Comparison of ENCODE assay signal across 1 cellular context in genomic region chr7:84379446-84379845, GRCh38.
A peak's percentile ranks its signal among the peaks of the same experiment; 100 is the strongest.
TF ChIP-seq lines count a peak whose summit lies in the region.

No MANE protein-coding gene starts in this region.

TF ChIP-seq in GM12878, 131 proteins besides CTCF, POLR2A, EP300 and RAD21 (continued from another document):
- TF ChIP-seq SPI1 (IDR thresholded peaks at IDR 0.05; ENCODE audit: borderline replicate concordance, insufficient read depth, low read depth, low read length) (peak; percentile 73; the same call in 1 of the 2 replicates), PAX8 (IDR thresholded peaks at IDR 0.05) (no peak), HSF1 (IDR thresholded peaks at IDR 0.05; ENCODE audit: low read depth, low read length) (no peak), BRCA1 (IDR thresholded peaks at IDR 0.05; ENCODE audit: low read depth, low read length) (no peak), JUNB (IDR thresholded peaks at IDR 0.05) (peak; percentile 76), ATF2 (IDR thresholded peaks at IDR 0.05; ENCODE audit: low read length) (peak; percentile 32; the same call in 1 of the 2 replicates), HDAC6 (IDR thresholded peaks at IDR 0.05; ENCODE audit: unreplicated experiment) (no peak), CBFB (IDR thresholded peaks at IDR 0.05; ENCODE audit: low read depth) (no peak), RELB (IDR thresholded peaks at IDR 0.05; ENCODE audit: low read depth) (peak; percentile 81), ATF7 (IDR thresholded peaks at IDR 0.05; ENCODE audit: low read depth) (no peak), CREB1 (IDR thresholded peaks at IDR 0.05; ENCODE audit: low read depth) (no peak), MTA3 (IDR thresholded peaks at IDR 0.05; ENCODE audit: borderline replicate concordance, low read length) (no peak), RBBP5 (conservative IDR thresholded peaks at IDR 0.05) (no peak), CHD4 (IDR thresholded peaks at IDR 0.05) (no peak), ZBTB11 (CRISPR knock-in tag; IDR thresholded peaks at IDR 0.05) (no peak), TCF12 (IDR thresholded peaks at IDR 0.05; ENCODE audit: low read depth, low read length) (no peak), CREM (IDR thresholded peaks at IDR 0.05; ENCODE audit: low read depth) (peak; percentile 23; the same call in 1 of the 2 replicates), NR2F1 (conservative IDR thresholded peaks at IDR 0.05) (no peak), IKZF1 (conservative IDR thresholded peaks at IDR 0.05) (no peak)
